In genomic region chr4:6555519-6555918, GRCh38 we compare ENCODE assay signal across 20 cellular contexts.
"Had no signal": no experiment of that assay in that cellular context is flagged by ENCODE, and none has a peak within 500 bp of the region (broad histone marks: within the 10 kb centered on the region; RNA-seq: fewer than 3 reads in every experiment).

No MANE protein-coding gene starts in this region.

- H3K4me3 ChIP-seq: SJCRH30 had no signal

- H3K9me3 ChIP-seq: SJCRH30 had no signal

- ATAC-seq: SK-N-SH treated with all-trans-retinoic acid at 6 μM for 48 hours had no signal

- DNase-seq: KBM-7, NCI-H1092, NCI-H1105 treated with DMSO at 0.1 percent for 48 hours, NCI-H1417 treated with DMSO at 0.1 percent for 48 hours, NCI-H146, NCI-H1694 treated with DMSO at 0.1 percent for 48 hours, NCI-H1930, NCI-H2081, NCI-H2107, NCI-H226, NCI-H446, NCI-H510A, NCI-H524 treated with DMSO at 0.1 percent for 48 hours, NCI-H69, NCI-H774, RPMI8226, SHP77 treated with DMSO at 0.1 percent for 48 hours, SJCRH30 had no signal

- H3K4me1 ChIP-seq: SJCRH30 had no signal

- H3K27ac ChIP-seq: HL-60, SJCRH30 had no signal

- H3K36me3 ChIP-seq: SJCRH30 had no signal
